Comparison of ENCODE assay signal across 20 cellular contexts in the genomic region with DNA sequence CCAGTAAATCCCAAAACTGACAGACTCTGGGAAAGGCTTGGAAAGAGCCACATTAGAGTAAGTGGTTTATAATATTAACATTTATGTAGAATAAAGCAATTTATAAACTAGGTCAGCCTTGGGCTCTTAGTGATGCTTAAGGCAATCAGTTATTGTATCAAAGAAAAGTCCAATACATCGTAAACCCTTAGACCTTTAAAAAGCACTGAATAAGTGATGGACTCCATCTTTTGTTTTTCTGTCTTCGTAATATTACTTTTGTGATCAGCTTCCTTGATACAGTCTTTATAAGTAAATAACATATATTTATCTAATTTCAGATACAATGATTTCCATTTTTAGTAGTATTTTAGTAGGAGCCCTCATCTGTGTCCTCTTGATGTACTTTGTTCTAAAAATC.
"Had no signal": no experiment of that assay in that cellular context is flagged by ENCODE, and none has a peak within 500 bp of the region (broad histone marks: within the 10 kb centered on the region; RNA-seq: fewer than 3 reads in every experiment).

No MANE protein-coding gene starts in this region.

- DNase-seq: stimulated activated CD4-positive, alpha-beta T cell treated with anti-CD3 and anti-CD28 coated beads, Interleukin-2, amount 100 ng/mL, for 48 hours; stimulated activated CD4-positive, alpha-beta T cell treated with anti-CD3 and anti-CD28 coated beads, Interleukin-4, amount 100 ng/mL, for 1 hour; stimulated activated CD4-positive, alpha-beta T cell treated with anti-CD3 and anti-CD28 coated beads, Interleukin-4, amount 100 ng/mL, for 24 hours; stimulated activated CD4-positive, alpha-beta T cell treated with anti-CD3 and anti-CD28 coated beads, Interleukin-4, amount 100 ng/mL, for 4 hours; stimulated activated CD8-positive, alpha-beta memory T cell treated with anti-CD3 and anti-CD28 coated beads, Interleukin-4, amount 100 ng/mL, for 48 hours; stimulated activated naive B cell treated with anti-CD40 and anti-IgM and Interleukin-4, amounts not matched to agents 10 μg/mL and 1 μg/mL and 100 μg/mL, for 72 hours; stimulated activated naive CD4-positive, alpha-beta T cell; stimulated activated naive CD4-positive, alpha-beta T cell treated with Interleukin-2 at 50 U/mL for 16 hours; stimulated activated naive CD8-positive, alpha-beta T cell treated with anti-CD3 and anti-CD28 coated beads, Interleukin-15, amount 100 ng/mL, for 72 hours; stimulated activated naive CD8-positive, alpha-beta T cell treated with anti-CD3 and anti-CD28 coated beads, Interleukin-15, Interleukin-2, amounts not matched to agents 100 U/mL and 50 U/mL, for 24 hours; stomach; substantia nigra; testis; thyroid gland; tibial artery; transverse colon; trophoblast cell; upper lobe of left lung; upper lobe of right lung; uterus had no signal
